ENCODE assay signal across 20 cellular contexts in genomic region chr6:168734523-168734922, GRCh38.
DNase-seq lines count a peak whose midpoint lies in the region; ATAC-seq and TF ChIP-seq lines count a peak whose summit lies in the region.
"Had no signal": no experiment of that assay in that cellular context is flagged by ENCODE, and none has a peak within 500 bp of the region (broad histone marks: within the 10 kb centered on the region; RNA-seq: fewer than 3 reads in every experiment).

No MANE protein-coding gene starts in this region.

- peaks cover 10% of the 10 kb centered on the region; the same call in 1 of the 2 replicates for H3K9me2 ChIP-seq in GM23338 (ENCODE audit: insufficient read depth)

- H3K4me1 Mint-ChIP-seq in GM23338, result peaks cover 4% of the 10 kb centered on the region; the same call in 2 of the 3 replicates
- H3K4me1 Mint-ChIP-seq: B cell, CD14-positive monocyte had no signal

- no peak overlapping the region for H3K4me3 Mint-ChIP-seq in GM23338
- H3K4me3 Mint-ChIP-seq: B cell; CD14-positive monocyte; T-helper 1 cell treated with Interleukin-12 subunit alpha and Interleukin-12 subunit beta and Interleukin-4 antibody, amounts not matched to agents 30 μg/mL and 1 μg/mL, for 36 hours had no signal

- H3K27me3 Mint-ChIP-seq in GM23338 (ENCODE audit: insufficient read depth, low read depth, poor library complexity), result peaks cover 4% of the 10 kb centered on the region
- H3K27me3 Mint-ChIP-seq: B cell had no signal

- DNase-seq in NCI-H2196 treated with DMSO at 0.1 percent for 48 hours (lab: John Stamatoyannopoulos, UW; ENCODE audit: unreplicated experiment) (peak; percentile 10), NCI-H2196 (lab: John Stamatoyannopoulos, UW; ENCODE audit: unreplicated experiment) (no peak), NCI-H2029 (lab: John Stamatoyannopoulos, UW) (peak; percentile 92), NCI-H524 (lab: John Stamatoyannopoulos, UW) (peak; percentile 50 to 79), putamen (ENCODE audit: low spot score) (peak; percentile 43), GM23338 (ENCODE audit: low spot score) (no peak)
- no peak for DNase-seq in activated CD4-positive, alpha-beta T cell treated with anti-CD3 and anti-CD28 coated beads, Interleukin-2, amount 50 U/mL, for 48 hours
- DNase-seq: GOT3, HCEC 1CT, KBM-7, MM.1S, NCI-H1105, NCI-H146, NCI-H2227 treated with DMSO at 0.1 percent for 48 hours, NCI-H526, SHP77 had no signal

- H3K36me3 ChIP-seq in GM23338 (ENCODE audit: insufficient read depth), result no peaks in the 10 kb centered on the region

- no peak for ATAC-seq in GM23338
- ATAC-seq: A549 had no signal

- no peak overlapping the region for H3K4me2 ChIP-seq in GM23338
- H3K4me2 ChIP-seq: A549 had no signal

- no peaks in the 10 kb centered on the region for H3K27me3 ChIP-seq in GM23338 (ENCODE audit: insufficient read depth)

- H2AFZ ChIP-seq in GM23338, result no peak overlapping the region

- no peak overlapping the region for H3K27ac Mint-ChIP-seq in GM23338
- H3K27ac Mint-ChIP-seq: B cell; CD14-positive monocyte; T-helper 1 cell treated with Interleukin-12 subunit alpha and Interleukin-12 subunit beta and Interleukin-4 antibody, amounts not matched to agents 30 μg/mL and 1 μg/mL, for 36 hours had no signal

- H3K4me1 ChIP-seq in GM23338 (ENCODE audit: insufficient read depth), result no peaks in the 10 kb centered on the region
- H3K4me1 ChIP-seq: A549 had no signal

- H3F3A ChIP-seq in GM23338 (replicated peaks; ENCODE audit: low read depth), result no peaks in the 10 kb centered on the region

- H3K79me2 ChIP-seq in GM23338 (replicated peaks; ENCODE audit: insufficient read depth), result no peaks in the 10 kb centered on the region

- no peak overlapping the region for H3K4me3 ChIP-seq in GM23338
- H3K4me3 ChIP-seq: A549 had no signal

- peaks cover 2% of the 10 kb centered on the region; the same call in 1 of the 3 replicates for H3K36me3 Mint-ChIP-seq in GM23338 (ENCODE audit: low read depth)
- H3K36me3 Mint-ChIP-seq: CD14-positive monocyte had no signal

- peaks cover 6% of the 10 kb centered on the region; the same call in 2 of the 3 replicates for H3K9me3 Mint-ChIP-seq in GM23338

- H4K20me1 ChIP-seq in GM23338 (replicated peaks; ENCODE audit: insufficient read depth), result no peaks in the 10 kb centered on the region

- no peak for TF ChIP-seq CTCF in GM23338 (conservative IDR thresholded peaks at IDR 0.05; ENCODE audit: low read depth in 2 of 2)

- H3K27ac ChIP-seq in GM23338 (ENCODE audit: low read depth), result no peak overlapping the region
- H3K27ac ChIP-seq: A549 had no signal

TF ChIP-seq in GM23338, 12 proteins besides CTCF, POLR2A, EP300 and RAD21 (continues in another document):
- TF ChIP-seq JUNB (IDR thresholded peaks at IDR 0.05; ENCODE audit: unreplicated experiment), result no peak
- TF ChIP-seq POLR2AphosphoS5 (IDR thresholded peaks at IDR 0.05; ENCODE audit: low read depth), result no peak
- TF ChIP-seq ZNF462 (CRISPR knock-in tag; IDR thresholded peaks at IDR 0.05), result no peak
- no peak for TF ChIP-seq STAT1 (IDR thresholded peaks at IDR 0.05; ENCODE audit: unreplicated experiment)
- no peak for TF ChIP-seq EZH2 (IDR thresholded peaks at IDR 0.05; ENCODE audit: low read depth, unreplicated experiment)
- TF ChIP-seq ZNF331 (CRISPR knock-in tag; IDR thresholded peaks at IDR 0.05; ENCODE audit: low read depth), result no peak
- no peak for TF ChIP-seq ZNF114 (CRISPR knock-in tag; IDR thresholded peaks at IDR 0.05)
- TF ChIP-seq NANOG (IDR thresholded peaks at IDR 0.05; ENCODE audit: borderline replicate concordance), result no peak
- TF ChIP-seq CREB1 (CRISPR knock-in tag; IDR thresholded peaks at IDR 0.05; ENCODE audit: low read depth), result no peak
- TF ChIP-seq EZH2phosphoT487 (IDR thresholded peaks at IDR 0.05; ENCODE audit: unreplicated experiment), result no peak
- TF ChIP-seq ETS1 (IDR thresholded peaks at IDR 0.05), result no peak

Comparison
In these comparisons a context has a peak if more than half of its experiments do, and no peak if none do; other contexts are left out.
1. DNase-seq: peak in NCI-H2196 treated with DMSO at 0.1 percent for 48 hours (single experiment), NCI-H2029 (single experiment), NCI-H524 (2 of 2) and putamen (single experiment); none in NCI-H2196 (single experiment), GM23338 (single experiment) and activated CD4-positive, alpha-beta T cell treated with anti-CD3 and anti-CD28 coated beads, Interleukin-2, amount 50 U/mL, for 48 hours (0 of 2).